1 cellular context compared by ENCODE assay signal in the genomic region with DNA sequence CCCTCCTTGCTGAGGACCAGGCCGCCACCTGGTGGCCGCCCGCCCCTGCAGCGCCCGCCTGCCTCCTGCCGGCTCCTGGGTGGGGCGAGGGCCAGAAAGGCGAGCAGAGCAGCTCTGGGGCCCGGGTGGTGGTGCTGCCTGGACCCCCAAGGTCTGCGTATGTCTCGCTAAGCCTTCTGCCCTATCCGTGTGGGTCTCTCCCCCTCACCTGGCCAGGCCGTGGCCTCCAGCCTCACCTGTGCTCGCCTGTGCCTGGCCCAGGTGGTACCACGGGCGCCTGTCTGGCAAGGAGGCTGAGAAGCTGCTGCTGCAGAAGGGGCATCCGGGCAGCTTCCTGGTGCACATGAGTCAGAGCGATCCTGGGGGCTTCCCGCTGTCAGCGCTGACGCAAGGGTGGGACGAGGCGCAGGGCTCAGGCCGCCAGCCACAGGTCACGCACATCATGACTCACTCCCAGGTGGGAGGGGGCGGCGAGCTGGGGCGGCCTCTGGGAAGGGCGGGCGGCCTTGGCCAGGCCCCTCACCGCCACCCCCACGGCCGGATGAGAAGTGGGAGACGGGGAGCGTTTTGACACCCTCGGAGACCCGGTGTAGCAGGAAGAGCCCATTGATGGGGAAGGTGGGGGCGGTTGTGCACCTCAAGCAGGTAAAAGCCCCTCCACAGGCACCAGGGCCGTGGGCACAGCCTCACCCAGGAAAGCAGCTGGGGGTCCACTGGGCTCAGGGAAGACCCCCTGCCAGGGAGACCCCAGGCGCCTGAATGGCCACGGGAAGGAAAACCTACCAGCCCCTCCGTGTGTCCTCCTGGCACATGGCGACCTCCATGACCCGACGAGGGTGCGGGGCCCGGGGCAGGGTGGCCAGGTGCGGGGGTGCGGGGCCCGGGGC.
A peak's percentile ranks its signal among the peaks of the same experiment; 100 is the strongest.
TF ChIP-seq lines count a peak whose summit lies in the region.

No MANE protein-coding gene starts in this region.

TF ChIP-seq in K562, 482 proteins besides CTCF, POLR2A, EP300 and RAD21 (continued from another document and continues in another):
- TF ChIP-seq, protein P1, sequence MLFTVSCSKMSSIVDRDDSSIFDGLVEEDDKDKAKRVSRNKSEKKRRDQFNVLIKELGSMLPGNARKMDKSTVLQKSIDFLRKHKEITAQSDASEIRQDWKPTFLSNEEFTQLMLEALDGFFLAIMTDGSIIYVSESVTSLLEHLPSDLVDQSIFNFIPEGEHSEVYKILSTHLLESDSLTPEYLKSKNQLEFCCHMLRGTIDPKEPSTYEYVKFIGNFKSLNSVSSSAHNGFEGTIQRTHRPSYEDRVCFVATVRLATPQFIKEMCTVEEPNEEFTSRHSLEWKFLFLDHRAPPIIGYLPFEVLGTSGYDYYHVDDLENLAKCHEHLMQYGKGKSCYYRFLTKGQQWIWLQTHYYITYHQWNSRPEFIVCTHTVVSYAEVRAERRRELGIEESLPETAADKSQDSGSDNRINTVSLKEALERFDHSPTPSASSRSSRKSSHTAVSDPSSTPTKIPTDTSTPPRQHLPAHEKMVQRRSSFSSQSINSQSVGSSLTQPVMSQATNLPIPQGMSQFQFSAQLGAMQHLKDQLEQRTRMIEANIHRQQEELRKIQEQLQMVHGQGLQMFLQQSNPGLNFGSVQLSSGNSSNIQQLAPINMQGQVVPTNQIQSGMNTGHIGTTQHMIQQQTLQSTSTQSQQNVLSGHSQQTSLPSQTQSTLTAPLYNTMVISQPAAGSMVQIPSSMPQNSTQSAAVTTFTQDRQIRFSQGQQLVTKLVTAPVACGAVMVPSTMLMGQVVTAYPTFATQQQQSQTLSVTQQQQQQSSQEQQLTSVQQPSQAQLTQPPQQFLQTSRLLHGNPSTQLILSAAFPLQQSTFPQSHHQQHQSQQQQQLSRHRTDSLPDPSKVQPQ (CRISPR knock-in tag; IDR thresholded peaks at IDR 0.05; ENCODE audit: borderline replicate concordance): no peak
- TF ChIP-seq ZNF780A (CRISPR knock-in tag; IDR thresholded peaks at IDR 0.05) (no peak), SFPQ (IDR thresholded peaks at IDR 0.05; ENCODE audit: low read depth, low read length) (no peak), MED1 (CRISPR knock-in tag; IDR thresholded peaks at IDR 0.05; ENCODE audit: borderline replicate concordance) (no peak), TFAP4 (CRISPR knock-in tag; IDR thresholded peaks at IDR 0.05; ENCODE audit: borderline replicate concordance) (peak; percentile 95), MTA1 (IDR thresholded peaks at IDR 0.05; ENCODE audit: borderline replicate concordance) (peak; percentile 70), DMBX1 (CRISPR knock-in tag; IDR thresholded peaks at IDR 0.05; ENCODE audit: borderline replicate concordance) (no peak), CHD1 (IDR thresholded peaks at IDR 0.05; ENCODE audit: low read length) (peak; percentile 96), HNRNPK (IDR thresholded peaks at IDR 0.05; ENCODE audit: low read depth, low read length, poor library complexity, severe bottlenecking) (no peak), ZNF395 (CRISPR knock-in tag; IDR thresholded peaks at IDR 0.05) (peak; percentile 20; the same call in 1 of the 2 replicates), EHMT2 (IDR thresholded peaks at IDR 0.05) (no peak), ZNF121 (CRISPR knock-in tag; conservative IDR thresholded peaks at IDR 0.05) (no peak), HDAC3 (IDR thresholded peaks at IDR 0.05; ENCODE audit: borderline replicate concordance, partially characterized antibody) (no peak), ZNF668 (CRISPR knock-in tag; IDR thresholded peaks at IDR 0.05) (no peak), CREBBP (IDR thresholded peaks at IDR 0.05; ENCODE audit: low read depth, low read length) (no peak), ZBTB7A (IDR thresholded peaks at IDR 0.05; ENCODE audit: borderline replicate concordance, control insufficient read depth, low read depth, low read length) (peak; percentile 94), MTA2 (IDR thresholded peaks at IDR 0.05; ENCODE audit: low read depth) (no peak; the same call in 1 of the 2 replicates), TBP (optimal IDR thresholded peaks at IDR 0.05; ENCODE audit: low read depth, low read length) (no peak), RAD51 (IDR thresholded peaks at IDR 0.05; ENCODE audit: borderline replicate concordance, low read depth) (no peak), ZNF311 (CRISPR knock-in tag; IDR thresholded peaks at IDR 0.05) (no peak), ATF7 (IDR thresholded peaks at IDR 0.05) (peak; percentile 91), LCOR (CRISPR knock-in tag; IDR thresholded peaks at IDR 0.05) (peak; percentile 59; the same call in 1 of the 2 replicates), RBM34 (IDR thresholded peaks at IDR 0.05; ENCODE audit: borderline replicate concordance, insufficient read depth, low read length) (no peak), GABPB2 (CRISPR knock-in tag; conservative IDR thresholded peaks at IDR 0.05) (no peak), MYC (IDR thresholded peaks at IDR 0.05; ENCODE audit: low read depth, low read length) (peak; percentile 52; the same call in 1 of the 2 replicates), MYC (CRISPR knock-in tag; IDR thresholded peaks at IDR 0.05; ENCODE audit: borderline replicate concordance, low read depth) (0 out of 2 replicates have a peak, but pooled peaks have one; percentile 67), CBX3 (IDR thresholded peaks at IDR 0.05; ENCODE audit: borderline replicate concordance in 1 of 2, low read length in 2 of 2) (peak in 1 of 2 experiments; percentile 29; a peak in 1 of 3 replicates), ZNF408 (CRISPR knock-in tag; IDR thresholded peaks at IDR 0.05; ENCODE audit: low read depth) (no peak), ZKSCAN3 (CRISPR knock-in tag; IDR thresholded peaks at IDR 0.05) (no peak), SMARCA4 (IDR thresholded peaks at IDR 0.05) (peak; percentile 78; the same call in 1 of the 2 replicates), ESRRA (IDR thresholded peaks at IDR 0.05; ENCODE audit: borderline replicate concordance, low read depth) (peak; percentile 7; the same call in 1 of the 2 replicates), FOXA1 (IDR thresholded peaks at IDR 0.05; ENCODE audit: borderline replicate concordance) (no peak), FOXK2 (conservative IDR thresholded peaks at IDR 0.05 in 1 of 2, IDR thresholded peaks at IDR 0.05 in 1 of 2; ENCODE audit: low read depth in 2 of 2) (peak in 1 of 2 experiments; percentile 15; a peak in 2 of 4 replicates), BHLHE40 (IDR thresholded peaks at IDR 0.05; ENCODE audit: low read length) (peak; percentile 82), ZNF407 (IDR thresholded peaks at IDR 0.05; ENCODE audit: low read depth) (peak; percentile 10; the same call in 1 of the 2 replicates), CREM (IDR thresholded peaks at IDR 0.05; ENCODE audit: low read depth) (peak; percentile 88), TFAM (CRISPR knock-in tag; conservative IDR thresholded peaks at IDR 0.05) (no peak), TAF15 (IDR thresholded peaks at IDR 0.05; ENCODE audit: low read depth, low read length) (no peak)
- TF ChIP-seq, protein P2, sequence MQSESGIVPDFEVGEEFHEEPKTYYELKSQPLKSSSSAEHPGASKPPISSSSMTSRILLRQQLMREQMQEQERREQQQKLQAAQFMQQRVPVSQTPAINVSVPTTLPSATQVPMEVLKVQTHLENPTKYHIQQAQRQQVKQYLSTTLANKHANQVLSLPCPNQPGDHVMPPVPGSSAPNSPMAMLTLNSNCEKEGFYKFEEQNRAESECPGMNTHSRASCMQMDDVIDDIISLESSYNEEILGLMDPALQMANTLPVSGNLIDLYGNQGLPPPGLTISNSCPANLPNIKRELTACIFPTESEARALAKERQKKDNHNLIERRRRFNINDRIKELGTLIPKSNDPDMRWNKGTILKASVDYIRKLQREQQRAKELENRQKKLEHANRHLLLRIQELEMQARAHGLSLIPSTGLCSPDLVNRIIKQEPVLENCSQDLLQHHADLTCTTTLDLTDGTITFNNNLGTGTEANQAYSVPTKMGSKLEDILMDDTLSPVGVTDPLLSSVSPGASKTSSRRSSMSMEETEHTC (IDR thresholded peaks at IDR 0.05): peak; percentile 96
- TF ChIP-seq, protein P3, sequence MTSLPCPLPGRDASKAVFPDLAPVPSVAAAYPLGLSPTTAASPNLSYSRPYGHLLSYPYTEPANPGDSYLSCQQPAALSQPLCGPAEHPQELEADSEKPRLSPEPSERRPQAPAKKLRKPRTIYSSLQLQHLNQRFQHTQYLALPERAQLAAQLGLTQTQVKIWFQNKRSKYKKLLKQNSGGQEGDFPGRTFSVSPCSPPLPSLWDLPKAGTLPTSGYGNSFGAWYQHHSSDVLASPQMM (CRISPR knock-in tag; IDR thresholded peaks at IDR 0.05): no peak
